In genomic region chr9:33263131-33263935, GRCh38 we compare ENCODE assay signal across 8 cellular contexts. TPM values are rescaled to one million over a fixed set of nuclear protein-coding genes. Genes with fewer than 3 reads are reported as not detected.
DNase-seq lines count a peak whose midpoint lies in the region; ATAC-seq lines count a peak whose summit lies in the region.

No MANE protein-coding gene starts in this region.

- H3K27ac Mint-ChIP-seq in T-helper 2 cell treated with Interferon-gamma antibody and Interleukin-4, amounts not matched to agents 5 μg/mL and 100 μg/mL, for 36 hours, result peak overlapping the region; percentile 91
- peak overlapping the region; percentile 87 to 94 (median 92) for H3K27ac Mint-ChIP-seq in naive thymus-derived CD8-positive, alpha-beta T cell

- POLR2A ChIA-PET in naive thymus-derived CD8-positive, alpha-beta T cell (lab: Charles Lee), result interaction anchor here (0.8 to 3.4 kb wide), 5 partner anchors 17 to 239 kb away, joined by 3 to 44 read pairs (median 4); partner anchors contain the start of genes DNAJA1 and NFX1

- no peaks in the 10 kb centered on the region for H3K27me3 Mint-ChIP-seq in T-helper 2 cell treated with Interferon-gamma antibody and Interleukin-4, amounts not matched to agents 5 μg/mL and 100 μg/mL, for 36 hours (ENCODE audit: low read depth)
- H3K27me3 Mint-ChIP-seq in naive thymus-derived CD8-positive, alpha-beta T cell, result no peaks in the 10 kb centered on the region

- no peaks in the 10 kb centered on the region for H3K9me3 Mint-ChIP-seq in T-helper 2 cell treated with Interferon-gamma antibody and Interleukin-4, amounts not matched to agents 5 μg/mL and 100 μg/mL, for 36 hours
- no peaks in the 10 kb centered on the region for H3K9me3 Mint-ChIP-seq in naive thymus-derived CD8-positive, alpha-beta T cell

- H3K4me1 Mint-ChIP-seq in T-helper 2 cell treated with Interferon-gamma antibody and Interleukin-4, amounts not matched to agents 5 μg/mL and 100 μg/mL, for 36 hours (ENCODE audit: low read depth), result peaks cover 36% of the 10 kb centered on the region
- peaks cover 35 to 56% (median 51%) of the 10 kb centered on the region in 4 donors for H3K4me1 Mint-ChIP-seq in naive thymus-derived CD8-positive, alpha-beta T cell

- peaks cover 67% of the 10 kb centered on the region for H3K36me3 Mint-ChIP-seq in T-helper 2 cell treated with Interferon-gamma antibody and Interleukin-4, amounts not matched to agents 5 μg/mL and 100 μg/mL, for 36 hours (ENCODE audit: low read depth)
- H3K36me3 Mint-ChIP-seq in naive thymus-derived CD8-positive, alpha-beta T cell, result peaks cover 0 to 67% (median 13%) of the 10 kb centered on the region in 3 donors

- H3K4me3 Mint-ChIP-seq in T-helper 2 cell treated with Interferon-gamma antibody and Interleukin-4, amounts not matched to agents 5 μg/mL and 100 μg/mL, for 36 hours, result peak overlapping the region; percentile 92
- peak overlapping the region; percentile 86 to 99 (median 92) for H3K4me3 Mint-ChIP-seq in naive thymus-derived CD8-positive, alpha-beta T cell

- DNase-seq in SIG-M5 treated with dmso at 0.1 percent for 504 hours (lab: John Stamatoyannopoulos, UW; ENCODE audit: unreplicated experiment) (peak; percentile 13), SIG-M5 (lab: John Stamatoyannopoulos, UW) (no peak), KG1 (lab: John Stamatoyannopoulos, UW) (no peak)
- DNase-seq in T-helper 2 cell treated with Interferon-gamma antibody and Interleukin-4, amounts not matched to agents 5 μg/mL and 100 μg/mL, for 36 hours (ENCODE audit: low spot score), result no peak
- peak in 1 of 10 donors; percentile 22 for DNase-seq in naive thymus-derived CD8-positive, alpha-beta T cell

- ATAC-seq in HG03442 (IDR thresholded peaks at IDR 0.05; ENCODE audit: unreplicated experiment) (peak; percentile 0), esophagus mucosa (peak; percentile 5), GM18520 (IDR thresholded peaks at IDR 0.05; ENCODE audit: unreplicated experiment) (no peak)
- no peak for ATAC-seq in naive thymus-derived CD8-positive, alpha-beta T cell

RNA-seq across cellular contexts. Expression of gene BAG1, which starts 1.2 kb away (rescaled TPM):
- total RNA-seq in esophagus mucosa, result 95.3 TPM
- 10 to 100 TPM; 55.9 to 64.6 TPM for total RNA-seq in naive thymus-derived CD8-positive, alpha-beta T cell
- 10 to 100 TPM; 80.5 to 92.6 (median 86.8) TPM for polyA plus RNA-seq in naive thymus-derived CD8-positive, alpha-beta T cell

RNA-seq across cellular contexts. Expression of gene CHMP5, which starts 1.5 kb away (rescaled TPM):
- 46.6 TPM for total RNA-seq in esophagus mucosa
- 10 to 100 TPM; 30.4 to 31.4 TPM for total RNA-seq in naive thymus-derived CD8-positive, alpha-beta T cell
- 10 to 100 TPM; 38.7 to 40.0 (median 39.4) TPM for polyA plus RNA-seq in naive thymus-derived CD8-positive, alpha-beta T cell

RNA-seq across cellular contexts. Expression of gene SPINK4, which starts 23.4 kb away (rescaled TPM):
- total RNA-seq in esophagus mucosa, result not detected
- total RNA-seq in naive thymus-derived CD8-positive, alpha-beta T cell, result not detected
- not detected for polyA plus RNA-seq in naive thymus-derived CD8-positive, alpha-beta T cell

RNA-seq across cellular contexts. Expression of gene NFX1, which starts 27.0 kb away (rescaled TPM):
- 26.6 TPM for total RNA-seq in esophagus mucosa
- total RNA-seq in naive thymus-derived CD8-positive, alpha-beta T cell, result 10 to 100 TPM; 70.3 to 70.5 TPM
- 10 to 100 TPM; 22.8 to 42.7 (median 31.6) TPM for polyA plus RNA-seq in naive thymus-derived CD8-positive, alpha-beta T cell

Comparison
In these comparisons a context has a peak if more than half of its experiments do, and no peak if none do; other contexts are left out.
1. ATAC-seq: peak in HG03442 (single experiment) and esophagus mucosa (single experiment); none in naive thymus-derived CD8-positive, alpha-beta T cell (0 of 2) and GM18520 (single experiment).